Comparison of ENCODE assay signal across 8 cellular contexts in the genomic region with DNA sequence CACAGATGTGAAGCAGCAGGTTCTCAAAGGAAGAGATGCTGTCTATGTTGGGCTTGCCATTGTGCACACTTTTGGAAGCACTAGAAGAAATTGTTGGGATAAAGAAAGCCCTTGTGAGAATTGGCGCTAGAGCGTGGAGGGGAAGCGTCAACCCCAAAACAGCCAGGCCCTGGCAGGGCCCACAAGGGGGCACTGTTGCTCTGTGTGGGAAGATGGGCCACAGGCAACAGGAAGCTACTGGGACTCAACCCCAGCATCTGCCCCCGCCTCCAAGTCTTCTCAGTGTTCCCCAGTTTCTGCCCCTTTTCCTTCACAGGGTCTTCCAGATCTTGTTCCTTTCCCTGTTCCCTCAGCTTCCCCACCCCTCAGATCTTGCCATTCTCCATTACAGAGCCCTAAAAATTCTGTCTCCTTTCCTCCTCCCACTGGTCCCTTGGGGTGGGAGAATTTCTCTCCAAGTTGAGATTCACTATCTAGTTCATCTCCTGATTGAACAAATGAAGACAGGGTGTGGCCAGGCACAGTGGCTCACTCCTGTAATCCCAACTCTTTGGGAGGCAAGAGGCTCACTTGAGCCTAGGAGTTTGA.
DNase-seq lines count a peak whose midpoint lies in the region; ATAC-seq and FAIRE-seq lines count a peak whose summit lies in the region.

No MANE protein-coding gene starts in this region.

- CTCF ChIA-PET in activated CD4-positive, alpha-beta T cell treated with anti-CD3 and anti-CD28 coated beads, Interleukin-2, amount 10 ng/mL, durations not matched to agents 7 days and 5 days (lab: Charles Lee) = interaction anchor here (0.7 to 1.4 kb wide), 4 partner anchors 11 to 447 kb away, joined by 3 to 4 read pairs (median 4); no protein-coding TSS in a partner anchor

- H3K4me1 Mint-ChIP-seq in activated CD4-positive, alpha-beta T cell treated with anti-CD3 and anti-CD28 coated beads, Interleukin-2, amount 10 ng/mL, durations not matched to agents 7 days and 5 days = no peaks in the 10 kb centered on the region
- no peaks in the 10 kb centered on the region for H3K4me1 Mint-ChIP-seq in memory B cell

- POLR2A ChIA-PET in activated CD4-positive, alpha-beta T cell treated with anti-CD3 and anti-CD28 coated beads, Interleukin-2, amount 10 ng/mL, durations not matched to agents 7 days and 5 days (lab: Charles Lee) = no interaction called here

- no peak overlapping the region for H3K4me3 Mint-ChIP-seq in activated CD4-positive, alpha-beta T cell treated with anti-CD3 and anti-CD28 coated beads, Interleukin-2, amount 10 ng/mL, durations not matched to agents 7 days and 5 days
- H3K4me3 Mint-ChIP-seq in memory B cell = peak overlapping the region; percentile 6

- no peak for FAIRE-seq in frontal cortex (lab: Jason Lieb, UNC)

- no peaks in the 10 kb centered on the region for H3K36me3 Mint-ChIP-seq in activated CD4-positive, alpha-beta T cell treated with anti-CD3 and anti-CD28 coated beads, Interleukin-2, amount 10 ng/mL, durations not matched to agents 7 days and 5 days (ENCODE audit: low read depth)
- no peaks in the 10 kb centered on the region for H3K36me3 Mint-ChIP-seq in memory B cell

- H3K27me3 Mint-ChIP-seq in activated CD4-positive, alpha-beta T cell treated with anti-CD3 and anti-CD28 coated beads, Interleukin-2, amount 10 ng/mL, durations not matched to agents 7 days and 5 days = peaks cover 2% of the 10 kb centered on the region
- H3K27me3 Mint-ChIP-seq in memory B cell = peaks cover 7% of the 10 kb centered on the region

- DNase-seq in EL (peak; percentile 57), NCI-H128 (lab: John Stamatoyannopoulos, UW; ENCODE audit: unreplicated experiment) (peak; percentile 3), ecto neural progenitor cell (ENCODE audit: low spot score) (peak; percentile 81), memory B cell (ENCODE audit: low spot score in 2 of 2) (peak; percentile 22 to 35), frontal cortex (ENCODE audit: low spot score in 2 of 2) (no peak)
- DNase-seq in activated CD4-positive, alpha-beta T cell treated with anti-CD3 and anti-CD28 coated beads, Interleukin-2, amount 10 ng/mL, durations not matched to agents 7 days and 5 days = peak; percentile 64
- DNase-seq in stimulated activated CD8-positive, alpha-beta memory T cell treated with anti-CD3 and anti-CD28 coated beads, Interleukin-7, amount 100 ng/mL, for 24 hours (ENCODE audit: low read depth) = peak; percentile 16

- H3K9me3 Mint-ChIP-seq in activated CD4-positive, alpha-beta T cell treated with anti-CD3 and anti-CD28 coated beads, Interleukin-2, amount 10 ng/mL, durations not matched to agents 7 days and 5 days = no peaks in the 10 kb centered on the region
- H3K9me3 Mint-ChIP-seq in memory B cell = no peaks in the 10 kb centered on the region

- no peak overlapping the region for H3K27ac Mint-ChIP-seq in activated CD4-positive, alpha-beta T cell treated with anti-CD3 and anti-CD28 coated beads, Interleukin-2, amount 10 ng/mL, durations not matched to agents 7 days and 5 days
- H3K27ac Mint-ChIP-seq in memory B cell = no peak overlapping the region

- ATAC-seq in GM21786 (IDR thresholded peaks at IDR 0.05; ENCODE audit: unreplicated experiment) (peak; percentile 84), memory B cell (ENCODE audit: low read depth) (peak; percentile 31)

Comparison
In these comparisons a context has a peak if more than half of its experiments do, and no peak if none do; other contexts are left out.
1. DNase-seq: peak in EL (single experiment), NCI-H128 (single experiment), activated CD4-positive, alpha-beta T cell treated with anti-CD3 and anti-CD28 coated beads, Interleukin-2, amount 10 ng/mL, durations not matched to agents 7 days and 5 days (single experiment), ecto neural progenitor cell (single experiment), memory B cell (2 of 2) and stimulated activated CD8-positive, alpha-beta memory T cell treated with anti-CD3 and anti-CD28 coated beads, Interleukin-7, amount 100 ng/mL, for 24 hours (single experiment); none in frontal cortex (0 of 2).